28 cellular contexts compared by ENCODE assay signal in genomic region chr17:77785526-77785925, GRCh38.
DNase-seq lines count a peak whose midpoint lies in the region; ATAC-seq and TF ChIP-seq lines count a peak whose summit lies in the region.
"Had no signal": no experiment of that assay in that cellular context is flagged by ENCODE, and none has a peak within 500 bp of the region (broad histone marks: within the 10 kb centered on the region; RNA-seq: fewer than 3 reads in every experiment).

No MANE protein-coding gene starts in this region.

- H3K27me3 ChIP-seq in A673 (replicated peaks; ENCODE audit: insufficient read depth, low read depth, low read length, poor library complexity) (no peaks in the 10 kb centered on the region), GM23338 (ENCODE audit: insufficient read depth) (peaks cover 90% of the 10 kb centered on the region)
- H3K27me3 ChIP-seq: BLaER1 had no signal

- intact Hi-C loops in A673 (cut with micrococcal nuclease; ENCODE audit: unreplicated experiment): no loop called here

- H3K4me1 ChIP-seq in A673 (ENCODE audit: insufficient read depth, low read length, poor library complexity, severe bottlenecking) (peaks cover 34% of the 10 kb centered on the region), GM23338 (ENCODE audit: insufficient read depth) (peaks cover 59% of the 10 kb centered on the region)

- H4K20me1 ChIP-seq in GM23338 (replicated peaks; ENCODE audit: insufficient read depth): no peaks in the 10 kb centered on the region
- H4K20me1 ChIP-seq: BLaER1 had no signal

- no TSS peak for BruUV-seq in A673 (replicated peaks; lab: Mats Ljungman, UMichigan)

- H3K9me3 Mint-ChIP-seq in GM23338: peaks cover 21% of the 10 kb centered on the region; the same call in 2 of the 3 replicates
- H3K9me3 Mint-ChIP-seq in WTC11: no peaks in the 10 kb centered on the region
- H3K9me3 Mint-ChIP-seq in immature natural killer cell: no peaks in the 10 kb centered on the region

- H2AFZ ChIP-seq in GM23338: no peak overlapping the region

- H3K27ac ChIP-seq in A673 (ENCODE audit: low read depth, low read length, poor library complexity, severe bottlenecking): no peak overlapping the region
- no peak overlapping the region for H3K27ac ChIP-seq in GM23338 (ENCODE audit: low read depth)
- H3K27ac ChIP-seq: BLaER1 had no signal

- H3K4me2 ChIP-seq in GM23338: peak overlapping the region; percentile 75
- H3K4me2 ChIP-seq: BLaER1, SK-N-SH had no signal

- no peaks in the 10 kb centered on the region for H3K9me2 ChIP-seq in GM23338 (ENCODE audit: insufficient read depth)
- H3K9me2 ChIP-seq: SK-N-SH had no signal

- H3K36me3 ChIP-seq in A673 (ENCODE audit: insufficient read depth, low read length, poor library complexity, severe bottlenecking) (no peaks in the 10 kb centered on the region), GM23338 (ENCODE audit: insufficient read depth) (no peaks in the 10 kb centered on the region)
- H3K36me3 ChIP-seq: BLaER1 had no signal

- H3K79me2 ChIP-seq in GM23338 (replicated peaks; ENCODE audit: insufficient read depth): no peaks in the 10 kb centered on the region

- no peaks in the 10 kb centered on the region for H3K9me3 ChIP-seq in A673 (ENCODE audit: low read depth, low read length, poor library complexity, severe bottlenecking)
- H3K9me3 ChIP-seq: BLaER1, SK-N-SH had no signal

- H3K27ac Mint-ChIP-seq in GM23338 (no peak overlapping the region), WTC11 (peak overlapping the region; percentile 58), immature natural killer cell (peak overlapping the region; percentile 96 to 100 (median 99))

- H3K4me3 ChIP-seq in A673 (ENCODE audit: low read depth, low read length, poor library complexity, severe bottlenecking): no peak overlapping the region
- no peak overlapping the region for H3K4me3 ChIP-seq in GM23338
- H3K4me3 ChIP-seq: BLaER1, GM12878 had no signal

- H3K4me1 Mint-ChIP-seq in GM23338: peaks cover 75% of the 10 kb centered on the region
- H3K4me1 Mint-ChIP-seq in WTC11: peaks cover 80% of the 10 kb centered on the region
- peaks cover 37 to 39% of the 10 kb centered on the region in 2 donors for H3K4me1 Mint-ChIP-seq in immature natural killer cell

- ATAC-seq in GM23338 (no peak), WTC11 (no peak), HG02678 (IDR thresholded peaks at IDR 0.05; ENCODE audit: unreplicated experiment) (no peak)
- ATAC-seq: GM12878, HepG2, PC-3 had no signal

- peak; percentile 35 for DNase-seq in A673 (ENCODE audit: low spot score)
- no peak for DNase-seq in GM23338 (ENCODE audit: low spot score)
- DNase-seq in WTC11 (ENCODE audit: low spot score): no peak
- no peak for DNase-seq in immature natural killer cell
- DNase-seq in stimulated activated CD4-positive, alpha-beta T cell treated with anti-CD3 and anti-CD28 coated beads, Interleukin-1b, Interleukin-23, amount 100 ng/mL, for 48 hours: no peak
- DNase-seq in NCI-H510A treated with DMSO at 0.1 percent for 48 hours (lab: John Stamatoyannopoulos, UW): no peak
- DNase-seq in NCI-H1436 treated with DMSO at 0.1 percent for 48 hours (lab: John Stamatoyannopoulos, UW): no peak
- DNase-seq: CD4-positive, CD25-positive, alpha-beta regulatory T cell; DMS 273 treated with DMSO at 0.1 percent for 48 hours; DMS79; EL; GDM1; Karpas-422; NCI-H1092; NCI-H1417 treated with DMSO at 0.1 percent for 48 hours; NCI-H187; NCI-H2081 treated with DMSO at 0.1 percent for 48 hours; NCI-H2171; NCI-H345; NCI-H524; NCI-H748 treated with DMSO at 0.1 percent for 48 hours; NK-92 treated with Interleukin-12 subunit alpha and Interleukin-12 subunit beta, amount 100 ng/mL, for 24 hours; PC-3 had no signal

- CTCF ChIA-PET in A673 (lab: Charles Lee) (no interaction called here), WTC11 (lab: Charles Lee) (interaction anchor here (1.0 to 2.9 kb wide), 4 partner anchors 8 to 107 kb away, joined by 4 to 10 read pairs (median 5); no protein-coding TSS in a partner anchor)

- peaks cover 91% of the 10 kb centered on the region for H3K27me3 Mint-ChIP-seq in GM23338 (ENCODE audit: insufficient read depth, low read depth, poor library complexity)
- peaks cover 94% of the 10 kb centered on the region for H3K27me3 Mint-ChIP-seq in WTC11 (ENCODE audit: low read depth)
- peaks cover 5 to 14% (median 10%) of the 10 kb centered on the region in 3 donors for H3K27me3 Mint-ChIP-seq in immature natural killer cell (ENCODE audit: low read depth in 3 of 3)

- POLR2A ChIA-PET in A673 (lab: Charles Lee; ENCODE audit: low non-redundant PET) (no interaction called here), WTC11 (lab: Charles Lee) (interaction anchor here (1.5 kb wide), 1 partner anchor 172 kb away, joined by 6 read pairs; the partner anchor contains the start of gene TNRC6C)

- TF ChIP-seq CTCF in A673 (conservative IDR thresholded peaks at IDR 0.05; ENCODE audit: low read depth, low read length): no peak
- TF ChIP-seq CTCF in GM23338 (conservative IDR thresholded peaks at IDR 0.05; ENCODE audit: low read depth in 2 of 2): no peak
- TF ChIP-seq CTCF in WTC11 (IDR thresholded peaks at IDR 0.05): no peak

- H3K36me3 Mint-ChIP-seq in GM23338 (ENCODE audit: low read depth) (peaks cover 19% of the 10 kb centered on the region), WTC11 (peaks cover 11% of the 10 kb centered on the region), immature natural killer cell (no peaks in the 10 kb centered on the region)
- H3K36me3 Mint-ChIP-seq: CD4-positive, CD25-positive, alpha-beta regulatory T cell had no signal

- H3K4me3 Mint-ChIP-seq in GM23338 (peak overlapping the region; percentile 23; the same call in 1 of the 3 replicates), WTC11 (no peak overlapping the region), immature natural killer cell (peak overlapping the region in 2 of 5 donors; percentile 13 to 88)

- peaks cover 11% of the 10 kb centered on the region; the same call in 1 of the 2 replicates for H3F3A ChIP-seq in GM23338 (replicated peaks; ENCODE audit: low read depth)

TF ChIP-seq in GM23338, 12 proteins besides CTCF, POLR2A, EP300 and RAD21:
- TF ChIP-seq STAT1 (IDR thresholded peaks at IDR 0.05; ENCODE audit: unreplicated experiment): no peak
- no peak for TF ChIP-seq EZH2 (IDR thresholded peaks at IDR 0.05; ENCODE audit: low read depth, unreplicated experiment)
- no peak for TF ChIP-seq ZNF114 (CRISPR knock-in tag; IDR thresholded peaks at IDR 0.05)
- no peak for TF ChIP-seq POLR2AphosphoS5 (IDR thresholded peaks at IDR 0.05; ENCODE audit: low read depth)
TF ChIP-seq in GM23338: peak in this region for 0.

TF ChIP-seq in WTC11, 78 proteins besides CTCF, POLR2A, EP300 and RAD21:
- TF ChIP-seq ERG (CRISPR knock-in tag; IDR thresholded peaks at IDR 0.05): no peak
- TF ChIP-seq HMGA2 (CRISPR knock-in tag; IDR thresholded peaks at IDR 0.05): no peak
- TF ChIP-seq MAX (CRISPR knock-in tag; IDR thresholded peaks at IDR 0.05): 0 out of 2 replicates have a peak, but pooled peaks have one; percentile 6
- TF ChIP-seq SMAD3 (CRISPR knock-in tag; IDR thresholded peaks at IDR 0.05; ENCODE audit: borderline replicate concordance): no peak
- no peak for TF ChIP-seq ZBTB43 (CRISPR knock-in tag; IDR thresholded peaks at IDR 0.05)
- no peak for TF ChIP-seq E2F1 (CRISPR knock-in tag; IDR thresholded peaks at IDR 0.05)
- no peak for TF ChIP-seq ETV6 (CRISPR knock-in tag; IDR thresholded peaks at IDR 0.05)
- TF ChIP-seq TCF7 (CRISPR knock-in tag; IDR thresholded peaks at IDR 0.05; ENCODE audit: low read depth): no peak
